Comparison of ENCODE assay signal across 7 cellular contexts in the genomic region with DNA sequence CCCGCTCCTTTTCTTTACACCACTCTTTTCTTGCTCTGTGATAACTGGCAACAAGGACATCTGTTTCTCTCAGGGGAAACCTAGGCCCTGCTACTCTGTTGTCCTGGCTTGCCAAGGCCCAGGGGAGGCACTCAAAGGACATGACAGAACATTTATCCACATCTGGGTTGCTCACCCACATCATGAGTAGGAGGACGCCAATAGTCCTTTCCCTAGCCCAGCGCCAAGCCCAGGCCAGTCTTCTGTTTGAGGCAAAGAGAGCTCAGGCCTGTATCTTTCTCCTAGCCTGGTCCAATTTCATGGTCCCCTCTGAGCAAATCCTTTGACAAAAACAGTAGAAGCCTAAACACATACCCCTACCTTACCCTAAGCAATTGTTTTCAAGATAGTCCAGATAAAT.
"Had no signal": no experiment of that assay in that cellular context is flagged by ENCODE, and none has a peak within 500 bp of the region (broad histone marks: within the 10 kb centered on the region; RNA-seq: fewer than 3 reads in every experiment).

No MANE protein-coding gene starts in this region.

- H3K36me3 ChIP-seq: HAP-1 had no signal

- H3K4me3 Mint-ChIP-seq: HFFc6, IgD-negative memory B cell had no signal

- DNase-seq: GM23248, GOT3, H7, HFFc6 had no signal

- H2AFZ ChIP-seq: GM23248 had no signal

- H3K4me1 Mint-ChIP-seq: IgD-negative memory B cell had no signal

- H3K9ac ChIP-seq: GM23248 had no signal

- H3K9me3 ChIP-seq: HAP-1 had no signal

- H3K4me3 ChIP-seq: GM23248, HAP-1 had no signal

- H3K4me1 ChIP-seq: HAP-1 had no signal

- ATAC-seq: HCT116 had no signal

- H3K27ac ChIP-seq: GM23248 had no signal

- H3K27ac Mint-ChIP-seq: HFFc6, IgD-negative memory B cell had no signal

- H3K36me3 Mint-ChIP-seq: IgD-negative memory B cell had no signal
